In the genomic region with DNA sequence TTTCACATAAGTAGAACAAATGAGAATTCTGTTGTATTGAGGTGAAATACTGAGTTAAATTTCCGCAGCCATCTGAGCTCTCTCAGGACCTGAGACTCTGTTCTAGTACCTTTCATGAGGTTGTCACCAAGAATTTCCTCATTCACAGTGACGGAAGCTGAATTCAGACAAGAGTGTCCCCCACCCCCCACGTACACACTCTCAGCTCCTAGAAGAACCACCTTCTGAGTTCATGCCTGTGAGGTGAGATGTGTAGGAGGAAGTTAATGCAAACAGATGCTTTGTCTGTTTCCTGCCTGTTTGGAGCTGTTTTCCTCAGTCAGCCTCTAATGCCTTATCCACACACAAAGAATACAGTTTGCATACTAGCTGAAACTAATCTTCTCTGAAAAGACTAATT, we compare ENCODE assay signal across 11 cellular contexts. TPM values are rescaled to one million over a fixed set of nuclear protein-coding genes. Genes with fewer than 3 reads are reported as not detected.
DNase-seq lines count a peak whose midpoint lies in the region; ATAC-seq and TF ChIP-seq lines count a peak whose summit lies in the region.
"Had no signal": no experiment of that assay in that cellular context is flagged by ENCODE, and none has a peak within 500 bp of the region (broad histone marks: within the 10 kb centered on the region; RNA-seq: fewer than 3 reads in every experiment).

No MANE protein-coding gene starts in this region.

- peaks cover 72% of the 10 kb centered on the region for H3K4me1 Mint-ChIP-seq in activated naive CD8-positive, alpha-beta T cell treated with anti-CD3 and anti-CD28 coated beads for 36 hours

- ATAC-seq in sciatic nerve (no peak), HG03565 (IDR thresholded peaks at IDR 0.05; ENCODE audit: unreplicated experiment) (no peak)
- ATAC-seq: right lobe of liver had no signal

- no peak for TF ChIP-seq CTCF in GM10248 (IDR thresholded peaks at IDR 0.05; ENCODE audit: control extremely low read depth, extremely low read depth, low read depth, missing control alignments)

- CTCF ChIA-PET in GM10248 (lab: Yijun Ruan, JAX), result interaction anchor here (0.9 to 2.5 kb wide), 6 partner anchors 9 to 104 kb away, joined by 3 to 9 read pairs (median 5); a partner anchor contains a TSS

- no peaks in the 10 kb centered on the region for H3K27me3 Mint-ChIP-seq in activated naive CD8-positive, alpha-beta T cell treated with anti-CD3 and anti-CD28 coated beads for 36 hours

- H3K27ac Mint-ChIP-seq in activated naive CD8-positive, alpha-beta T cell treated with anti-CD3 and anti-CD28 coated beads for 36 hours, result peak overlapping the region; percentile 96

- DNase-seq in GM10248 (ENCODE audit: extremely low spot score) (peak; percentile 31), NCI-H446 (lab: John Stamatoyannopoulos, UW) (no peak), sciatic nerve (ENCODE audit: low spot score) (no peak), RPMI8226 (no peak)
- DNase-seq in activated CD4-positive, alpha-beta T cell treated with anti-CD3 and anti-CD28 coated beads for 4 hours, result peak; percentile 79 to 80
- peak; percentile 71 for DNase-seq in activated naive CD8-positive, alpha-beta T cell treated with anti-CD3 and anti-CD28 coated beads for 36 hours
- DNase-seq in stimulated activated CD4-positive, alpha-beta T cell treated with anti-CD3 and anti-CD28 coated beads, Interleukin-2, amount 100 ng/mL, for 24 hours, result peak; percentile 60 to 76
- DNase-seq: BE2C, NCI-H1105 treated with DMSO at 0.1 percent for 48 hours, right lobe of liver had no signal

- peaks cover 6% of the 10 kb centered on the region for H3K9me3 Mint-ChIP-seq in activated naive CD8-positive, alpha-beta T cell treated with anti-CD3 and anti-CD28 coated beads for 36 hours

- POLR2A ChIA-PET in GM10248 (lab: Yijun Ruan, JAX), result interaction anchor here (1.0 kb wide), 1 partner anchor 284 kb away, joined by 3 read pairs; no protein-coding TSS in a partner anchor

- intact Hi-C loops in sciatic nerve (cut with DNase I), result no loop called here

- H3K36me3 Mint-ChIP-seq in activated naive CD8-positive, alpha-beta T cell treated with anti-CD3 and anti-CD28 coated beads for 36 hours, result peaks cover 66% of the 10 kb centered on the region

- peak overlapping the region; percentile 56 for H3K4me3 Mint-ChIP-seq in activated naive CD8-positive, alpha-beta T cell treated with anti-CD3 and anti-CD28 coated beads for 36 hours

RNA-seq across cellular contexts. Expression of a gene that starts 18.2 kb away (rescaled TPM):
- total RNA-seq in activated naive CD8-positive, alpha-beta T cell treated with anti-CD3 and anti-CD28 coated beads for 36 hours, result 10 to 100 TPM; 62.7 to 63.7 TPM
- total RNA-seq in sciatic nerve, result 1.5 TPM

Comparison
In these comparisons a context has a peak if more than half of its experiments do, and no peak if none do; other contexts are left out.
1. DNase-seq: peak in GM10248 (single experiment), activated CD4-positive, alpha-beta T cell treated with anti-CD3 and anti-CD28 coated beads for 4 hours (2 of 2), activated naive CD8-positive, alpha-beta T cell treated with anti-CD3 and anti-CD28 coated beads for 36 hours (single experiment) and stimulated activated CD4-positive, alpha-beta T cell treated with anti-CD3 and anti-CD28 coated beads, Interleukin-2, amount 100 ng/mL, for 24 hours (2 of 2); none in NCI-H446 (0 of 2), sciatic nerve (single experiment) and RPMI8226 (single experiment).
2. RNA of a gene that starts 18.2 kb away (total RNA-seq): 62.7 to 63.7 TPM in activated naive CD8-positive, alpha-beta T cell treated with anti-CD3 and anti-CD28 coated beads for 36 hours; 1.5 TPM in sciatic nerve (single experiment); every median in the first group is over 10 times any median in the second.